Comparison of ENCODE assay signal across 27 cellular contexts in the genomic region with DNA sequence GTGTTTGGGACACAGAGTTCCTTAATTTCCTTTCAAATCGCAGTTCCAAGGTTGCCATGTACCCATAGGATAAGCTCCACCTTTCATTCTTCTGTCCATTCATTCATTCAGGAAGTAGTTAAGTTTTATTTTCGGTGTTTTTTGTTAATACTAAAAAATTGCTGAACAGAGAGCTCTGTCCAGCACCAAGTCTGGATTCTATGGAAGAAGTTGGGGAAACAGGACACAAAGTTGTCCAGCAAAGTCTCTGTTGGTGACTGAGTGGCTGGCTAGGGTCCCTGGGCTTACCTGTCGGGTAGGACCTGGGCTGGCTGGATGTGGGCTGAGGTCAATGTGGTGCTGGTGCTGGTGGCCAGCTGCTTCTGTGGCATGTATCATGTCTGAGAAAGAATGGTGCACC. TPM values are rescaled to one million over a fixed set of nuclear protein-coding genes. Genes with fewer than 3 reads are reported as not detected.
"Had no signal": no experiment of that assay in that cellular context is flagged by ENCODE, and none has a peak within 500 bp of the region (broad histone marks: within the 10 kb centered on the region; RNA-seq: fewer than 3 reads in every experiment).

No MANE protein-coding gene starts in this region.

- H3K4me3 ChIP-seq: Peyer's patch had no signal

- H3K36me3 Mint-ChIP-seq: activated CD8-positive, alpha-beta memory T cell treated with anti-CD3 and anti-CD28 coated beads, Interleukin-2, amount 10 ng/mL, durations not matched to agents 7 days and 5 days; activated naive CD8-positive, alpha-beta T cell; IgD-negative memory B cell; T-cell had no signal

- H3K9me3 Mint-ChIP-seq: activated B cell treated with CpG ODN at 0.5 μM for 24 hours; activated CD4-positive, alpha-beta T cell treated with anti-CD3 and anti-CD28 coated beads, Interleukin-2, amount 10 ng/mL, durations not matched to agents 24 days and 14 days; activated naive CD4-positive, alpha-beta T cell treated with anti-CD3 and anti-CD28 coated beads for 36 hours; activated T-cell treated with anti-CD3 and anti-CD28 coated beads, Interleukin-2, amount 50 U/mL, for 24 hours; IgD-negative memory B cell; T-cell had no signal

- H3K9ac ChIP-seq: KMS-11 had no signal

- H3K4me3 Mint-ChIP-seq: activated B cell treated with CpG ODN at 0.5 μM for 24 hours; activated CD4-positive, alpha-beta T cell treated with anti-CD3 and anti-CD28 coated beads, Interleukin-2, amount 10 ng/mL, durations not matched to agents 24 days and 14 days; activated CD8-positive, alpha-beta memory T cell treated with anti-CD3 and anti-CD28 coated beads, Interleukin-2, amount 10 ng/mL, durations not matched to agents 7 days and 5 days; activated naive CD4-positive, alpha-beta T cell treated with anti-CD3 and anti-CD28 coated beads for 36 hours; activated naive CD8-positive, alpha-beta T cell; activated T-cell treated with anti-CD3 and anti-CD28 coated beads, Interleukin-2, amount 50 U/mL, for 24 hours; IgD-negative memory B cell; T-cell had no signal

- DNase-seq: activated B cell treated with CpG ODN at 0.5 μM for 24 hours; activated CD4-positive, alpha-beta T cell treated with anti-CD3 and anti-CD28 coated beads for 1 hour; activated CD4-positive, alpha-beta T cell treated with anti-CD3 and anti-CD28 coated beads, Interleukin-2, amount 10 ng/mL, durations not matched to agents 24 days and 14 days; activated CD4-positive, alpha-beta T cell treated with anti-CD3 and anti-CD28 coated beads, Interleukin-2, amount 50 U/mL, for 48 hours; activated CD8-positive, alpha-beta memory T cell treated with anti-CD3 and anti-CD28 coated beads, Interleukin-2, amount 10 ng/mL, durations not matched to agents 7 days and 5 days; activated gamma-delta T cell; activated naive CD4-positive, alpha-beta T cell treated with anti-CD3 and anti-CD28 coated beads for 36 hours; activated T-cell treated with anti-CD3 and anti-CD28 coated beads, Interleukin-2, amount 50 U/mL, for 24 hours; amygdala; NCI-H1092; NCI-H1417; NCI-H1930; NCI-H2171; NCI-H226; NCI-H526 treated with DMSO at 0.1 percent for 48 hours; Peyer's patch; SHP77 treated with DMSO at 0.1 percent for 48 hours; T-cell; T1000 had no signal

- H3K36me3 ChIP-seq: Peyer's patch had no signal

- ATAC-seq: activated CD8-positive, alpha-beta memory T cell treated with anti-CD3 and anti-CD28 coated beads, Interleukin-2, amount 10 ng/mL, durations not matched to agents 7 days and 5 days; T-cell had no signal

- H3K4me1 Mint-ChIP-seq: activated CD8-positive, alpha-beta memory T cell treated with anti-CD3 and anti-CD28 coated beads, Interleukin-2, amount 10 ng/mL, durations not matched to agents 7 days and 5 days had no signal

- H3K27ac Mint-ChIP-seq: activated B cell treated with CpG ODN at 0.5 μM for 24 hours; activated CD4-positive, alpha-beta T cell treated with anti-CD3 and anti-CD28 coated beads, Interleukin-2, amount 10 ng/mL, durations not matched to agents 24 days and 14 days; activated CD8-positive, alpha-beta memory T cell treated with anti-CD3 and anti-CD28 coated beads, Interleukin-2, amount 10 ng/mL, durations not matched to agents 7 days and 5 days; activated naive CD4-positive, alpha-beta T cell treated with anti-CD3 and anti-CD28 coated beads for 36 hours; activated naive CD8-positive, alpha-beta T cell; activated T-cell treated with anti-CD3 and anti-CD28 coated beads, Interleukin-2, amount 50 U/mL, for 24 hours; IgD-negative memory B cell; T-cell had no signal

- H3K27me3 ChIP-seq: Peyer's patch had no signal

- H3K27ac ChIP-seq: KMS-11, Peyer's patch had no signal

- FAIRE-seq: TTC549 had no signal

- H3K9me3 ChIP-seq: Peyer's patch had no signal

RNA-seq across cellular contexts. Expression of a gene that starts 17.6 kb away (rescaled TPM):
- total RNA-seq: activated naive CD4-positive, alpha-beta T cell treated with anti-CD3 and anti-CD28 coated beads for 36 hours; NCI-H460; OCI-LY7; SK-MEL-5 had no signal
- polyA plus RNA-seq: IgD-negative memory B cell had no signal

RNA-seq across cellular contexts. Expression of a gene that starts 32.6 kb away (rescaled TPM):
- total RNA-seq: activated B cell treated with CpG ODN at 0.5 μM for 24 hours; activated CD4-positive, alpha-beta T cell treated with anti-CD3 and anti-CD28 coated beads, Interleukin-2, amount 10 ng/mL, durations not matched to agents 24 days and 14 days; activated CD8-positive, alpha-beta memory T cell treated with anti-CD3 and anti-CD28 coated beads, Interleukin-2, amount 10 ng/mL, durations not matched to agents 7 days and 5 days; activated naive CD4-positive, alpha-beta T cell treated with anti-CD3 and anti-CD28 coated beads for 36 hours; MCF 10A; NCI-H460; OCI-LY7; Peyer's patch; SK-MEL-5; T-cell had no signal
- polyA plus RNA-seq: IgD-negative memory B cell had no signal

RNA-seq across cellular contexts. Expression of a gene that starts 48.1 kb away (rescaled TPM):
- total RNA-seq: activated B cell treated with CpG ODN at 0.5 μM for 24 hours; activated CD4-positive, alpha-beta T cell treated with anti-CD3 and anti-CD28 coated beads, Interleukin-2, amount 10 ng/mL, durations not matched to agents 24 days and 14 days; activated CD8-positive, alpha-beta memory T cell treated with anti-CD3 and anti-CD28 coated beads, Interleukin-2, amount 10 ng/mL, durations not matched to agents 7 days and 5 days; activated naive CD4-positive, alpha-beta T cell treated with anti-CD3 and anti-CD28 coated beads for 36 hours; MCF 10A; NCI-H460; OCI-LY7; SK-MEL-5; T-cell had no signal
- polyA plus RNA-seq: IgD-negative memory B cell had no signal
